8 cellular contexts compared by ENCODE assay signal in genomic region chr17:63477471-63478440, GRCh38. TPM values are rescaled to one million over a fixed set of nuclear protein-coding genes. Genes with fewer than 3 reads are reported as not detected.
DNase-seq lines count a peak whose midpoint lies in the region; ATAC-seq and TF ChIP-seq lines count a peak whose summit lies in the region.

No MANE protein-coding gene starts in this region.

- POLR2A ChIA-PET in activated CD4-positive, alpha-beta T cell treated with anti-CD3 and anti-CD28 coated beads for 36 hours (lab: Charles Lee), result no interaction called here

- peak overlapping the region; percentile 68 for H3K4me3 Mint-ChIP-seq in activated CD4-positive, alpha-beta T cell treated with anti-CD3 and anti-CD28 coated beads for 36 hours

- H3K27ac ChIP-seq in OCI-LY1 (ENCODE audit: low read depth, low read length, poor library complexity, severe bottlenecking), result no peak overlapping the region
- H3K27ac ChIP-seq in effector memory CD4-positive, alpha-beta T cell (ENCODE audit: insufficient read depth, low read length, poor library complexity, severe bottlenecking), result no peak overlapping the region

- H2AFZ ChIP-seq in OCI-LY1 (ENCODE audit: low read length) (no peak overlapping the region), neuron (ENCODE audit: low read depth, low read length) (peak overlapping the region; percentile 98)

- H3K9me3 Mint-ChIP-seq in activated CD4-positive, alpha-beta T cell treated with anti-CD3 and anti-CD28 coated beads for 36 hours (ENCODE audit: low read depth), result no peaks in the 10 kb centered on the region

- H3K4me1 Mint-ChIP-seq in activated CD4-positive, alpha-beta T cell treated with anti-CD3 and anti-CD28 coated beads for 36 hours, result peaks cover 12% of the 10 kb centered on the region

- H3K36me3 ChIP-seq in OCI-LY1 (ENCODE audit: insufficient read depth, low read length) (no peaks in the 10 kb centered on the region), neuron (ENCODE audit: insufficient read depth, low read length) (no peaks in the 10 kb centered on the region)
- H3K36me3 ChIP-seq in effector memory CD4-positive, alpha-beta T cell (ENCODE audit: control insufficient read depth, insufficient read depth, low read length), result no peaks in the 10 kb centered on the region

- intact Hi-C loops in activated CD4-positive, alpha-beta T cell treated with anti-CD3 and anti-CD28 coated beads for 36 hours (cut with DNase I, micrococcal nuclease), result loop anchor here (2.0 to 5.0 kb wide), 3 partner anchors 35 to 135 kb away; partner anchors contain the start of gene DCAF7 (in 1 of the 2)

- H3K9ac ChIP-seq in OCI-LY1 (ENCODE audit: low read length), result no peak overlapping the region

- H3K4me1 ChIP-seq in OCI-LY1 (ENCODE audit: insufficient read depth, low read length, severe bottlenecking) (peaks cover 19% of the 10 kb centered on the region), neuron (ENCODE audit: insufficient read depth, low read length) (peaks cover 13% of the 10 kb centered on the region)
- H3K4me1 ChIP-seq in effector memory CD4-positive, alpha-beta T cell (ENCODE audit: control insufficient read depth, insufficient read depth, low read length, poor library complexity, severe bottlenecking), result peaks cover 20% of the 10 kb centered on the region

- H3K27me3 ChIP-seq in OCI-LY1 (ENCODE audit: insufficient read depth, low read length) (peaks cover 15% of the 10 kb centered on the region; the same call in 1 of the 2 replicates), neuron (ENCODE audit: insufficient read depth, low read length) (peaks cover 64% of the 10 kb centered on the region)
- peaks cover 5% of the 10 kb centered on the region for H3K27me3 ChIP-seq in effector memory CD4-positive, alpha-beta T cell (replicated peaks; ENCODE audit: control insufficient read depth, insufficient read depth, low read length, poor library complexity, severe bottlenecking)

- H3K4me3 ChIP-seq in OCI-LY1 (ENCODE audit: low read depth, low read length, poor library complexity, severe bottlenecking), result peak overlapping the region; percentile 21
- H3K4me3 ChIP-seq in effector memory CD4-positive, alpha-beta T cell (ENCODE audit: insufficient read depth, low read depth, low read length, poor library complexity, severe bottlenecking), result peak overlapping the region; percentile 64
- peak overlapping the region; percentile 56 for H3K4me3 ChIP-seq in neuron (ENCODE audit: low read length)

- H4K20me1 ChIP-seq in OCI-LY1 (ENCODE audit: insufficient read depth, low read length), result no peaks in the 10 kb centered on the region

- H3K4me2 ChIP-seq in OCI-LY1 (ENCODE audit: low read length), result peak overlapping the region; percentile 52; the same call in 1 of the 2 replicates

- H3K36me3 Mint-ChIP-seq in activated CD4-positive, alpha-beta T cell treated with anti-CD3 and anti-CD28 coated beads for 36 hours (ENCODE audit: low read depth), result no peaks in the 10 kb centered on the region

- H3K27ac Mint-ChIP-seq in activated CD4-positive, alpha-beta T cell treated with anti-CD3 and anti-CD28 coated beads for 36 hours, result no peak overlapping the region

- no peaks in the 10 kb centered on the region for H3K9me3 ChIP-seq in OCI-LY1 (ENCODE audit: low read length)
- H3K9me3 ChIP-seq in effector memory CD4-positive, alpha-beta T cell (ENCODE audit: control insufficient read depth, low read length), result no peaks in the 10 kb centered on the region
- H3K9me3 ChIP-seq in neuron (ENCODE audit: low read length), result no peaks in the 10 kb centered on the region

- peaks cover 27% of the 10 kb centered on the region for H3K27me3 Mint-ChIP-seq in activated CD4-positive, alpha-beta T cell treated with anti-CD3 and anti-CD28 coated beads for 36 hours

- TF ChIP-seq CTCF in OCI-LY1 (IDR thresholded peaks at IDR 0.05; ENCODE audit: low read length), result no peak

- H3K79me2 ChIP-seq in OCI-LY1 (ENCODE audit: insufficient read depth, low read length), result no peaks in the 10 kb centered on the region

- no peaks in the 10 kb centered on the region for H3K9me2 ChIP-seq in OCI-LY1 (ENCODE audit: low read depth, low read length)

- no peak for DNase-seq in activated CD4-positive, alpha-beta T cell treated with anti-CD3 and anti-CD28 coated beads for 36 hours
- no peak for DNase-seq in activated CD4-positive, alpha-beta T cell treated with anti-CD3 and anti-CD28 coated beads, Interleukin-2, amount 50 U/mL, for 1 hour
- DNase-seq in effector memory CD4-positive, alpha-beta T cell, result no peak
- DNase-seq in SW 1271 (lab: John Stamatoyannopoulos, UW), result no peak

- CTCF ChIA-PET in activated CD4-positive, alpha-beta T cell treated with anti-CD3 and anti-CD28 coated beads for 36 hours (lab: Charles Lee), result interaction anchor here (0.6 to 8.3 kb wide), 15 partner anchors 9 to 835 kb away, joined by 3 to 102 read pairs (median 4); no protein-coding TSS in a partner anchor

- no peaks in the 10 kb centered on the region for H3F3A ChIP-seq in OCI-LY1 (ENCODE audit: insufficient read depth, low read length)

- ATAC-seq in activated CD4-positive, alpha-beta T cell treated with anti-CD3 and anti-CD28 coated beads for 36 hours, result peak; percentile 5
- ATAC-seq in HG03469 (IDR thresholded peaks at IDR 0.05; ENCODE audit: unreplicated experiment), result no peak
- no peak for ATAC-seq in GM18907 (IDR thresholded peaks at IDR 0.05; ENCODE audit: unreplicated experiment)

RNA-seq across cellular contexts. Expression of gene ACE, which starts 0.9 kb away (rescaled TPM):
- under 1 TPM; 0.26 to 0.46 TPM for total RNA-seq in activated CD4-positive, alpha-beta T cell treated with anti-CD3 and anti-CD28 coated beads for 36 hours

RNA-seq across cellular contexts. Expression of gene CYB561, which starts 31.6 kb away (rescaled TPM):
- total RNA-seq in activated CD4-positive, alpha-beta T cell treated with anti-CD3 and anti-CD28 coated beads for 36 hours, result 1 to 10 TPM; 2.5 to 3.0 TPM

RNA-seq across cellular contexts. Expression of gene KCNH6, which starts 45.4 kb away (rescaled TPM):
- total RNA-seq in activated CD4-positive, alpha-beta T cell treated with anti-CD3 and anti-CD28 coated beads for 36 hours, result not detected
